19 cellular contexts compared by ENCODE assay signal in genomic region chr10:129259128-129259527, GRCh38.
DNase-seq lines count a peak whose midpoint lies in the region; ATAC-seq and TF ChIP-seq lines count a peak whose summit lies in the region.
"Had no signal": no experiment of that assay in that cellular context is flagged by ENCODE, and none has a peak within 500 bp of the region (broad histone marks: within the 10 kb centered on the region; RNA-seq: fewer than 3 reads in every experiment).

No MANE protein-coding gene starts in this region.

- no peaks in the 10 kb centered on the region for H3K27me3 Mint-ChIP-seq in activated naive CD8-positive, alpha-beta T cell
- peaks cover 5% of the 10 kb centered on the region for H3K27me3 Mint-ChIP-seq in activated naive CD8-positive, alpha-beta T cell treated with anti-CD3 and anti-CD28 coated beads for 36 hours

- H3K4me3 Mint-ChIP-seq in activated naive CD8-positive, alpha-beta T cell = no peak overlapping the region
- H3K4me3 Mint-ChIP-seq in activated naive CD8-positive, alpha-beta T cell treated with anti-CD3 and anti-CD28 coated beads for 36 hours = no peak overlapping the region

- no peaks in the 10 kb centered on the region for H3K4me1 ChIP-seq in uterus
- H3K4me1 ChIP-seq: BLaER1 had no signal

- no peaks in the 10 kb centered on the region for H3K9me3 Mint-ChIP-seq in activated naive CD8-positive, alpha-beta T cell (ENCODE audit: low read depth)
- H3K9me3 Mint-ChIP-seq in activated naive CD8-positive, alpha-beta T cell treated with anti-CD3 and anti-CD28 coated beads for 36 hours = no peaks in the 10 kb centered on the region

- no peak for DNase-seq in activated naive CD8-positive, alpha-beta T cell treated with anti-CD3 and anti-CD28 coated beads for 36 hours
- DNase-seq in Right ventricle myocardium superior = no peak
- no peak for DNase-seq in sciatic nerve (ENCODE audit: low spot score)
- DNase-seq in uterus = no peak
- DNase-seq in superior temporal gyrus (ENCODE audit: extremely low spot score) = no peak
- DNase-seq in DMS53 (lab: John Stamatoyannopoulos, UW) = no peak
- DNase-seq: DMS153, H7, MG63, NCI-H1092 treated with DMSO at 0.1 percent for 48 hours, NCI-H1694, NCI-H446 treated with DMSO at 0.1 percent for 48 hours, NCI-H774 had no signal

- no peaks in the 10 kb centered on the region for H3K27me3 ChIP-seq in uterus
- H3K27me3 ChIP-seq: BLaER1 had no signal

- H3K4me1 Mint-ChIP-seq in activated naive CD8-positive, alpha-beta T cell (ENCODE audit: low read depth) = no peaks in the 10 kb centered on the region
- H3K4me1 Mint-ChIP-seq in activated naive CD8-positive, alpha-beta T cell treated with anti-CD3 and anti-CD28 coated beads for 36 hours = no peaks in the 10 kb centered on the region

- no peaks in the 10 kb centered on the region for H3K36me3 Mint-ChIP-seq in activated naive CD8-positive, alpha-beta T cell
- H3K36me3 Mint-ChIP-seq in activated naive CD8-positive, alpha-beta T cell treated with anti-CD3 and anti-CD28 coated beads for 36 hours = no peaks in the 10 kb centered on the region

- H3K36me3 ChIP-seq in uterus = no peaks in the 10 kb centered on the region
- H3K36me3 ChIP-seq: BLaER1, MG63 had no signal

- H3K9me3 ChIP-seq in uterus = no peaks in the 10 kb centered on the region
- H3K9me3 ChIP-seq: BLaER1, MG63 had no signal

- no peak for TF ChIP-seq CTCF in uterus (IDR thresholded peaks at IDR 0.05)

- H3K4me3 ChIP-seq in uterus = no peak overlapping the region
- H3K4me3 ChIP-seq: BLaER1, MG63 had no signal

- no peak for TF ChIP-seq POLR2A in uterus (IDR thresholded peaks at IDR 0.05)

- ATAC-seq in Right ventricle myocardium superior (ENCODE audit: poor library complexity) = peak; percentile 81
- peak; percentile 82 for ATAC-seq in sciatic nerve
- no peak for ATAC-seq in GM18867 (IDR thresholded peaks at IDR 0.05; ENCODE audit: unreplicated experiment)
- ATAC-seq: HepG2 had no signal

- H3K27ac Mint-ChIP-seq in activated naive CD8-positive, alpha-beta T cell = peak overlapping the region; percentile 13
- H3K27ac Mint-ChIP-seq in activated naive CD8-positive, alpha-beta T cell treated with anti-CD3 and anti-CD28 coated beads for 36 hours = no peak overlapping the region

- H3K27ac ChIP-seq in uterus = peak overlapping the region; percentile 30 to 62
- H3K27ac ChIP-seq: 22Rv1, BLaER1, KMS-11 had no signal

- intact Hi-C loops in Right ventricle myocardium superior (cut with DNase I) (no loop called here), sciatic nerve (cut with DNase I) (no loop called here), uterus (cut with DNase I; ENCODE audit: low total_unique reads) (loop anchor here (10.0 kb wide), 1 partner anchor 394 kb away; no protein-coding TSS in a partner anchor)
